14 cellular contexts compared by ENCODE assay signal in genomic region chr20:1371830-1372539, GRCh38. TPM values are rescaled to one million over a fixed set of nuclear protein-coding genes. Genes with fewer than 3 reads are reported as not detected.
DNase-seq lines count a peak whose midpoint lies in the region; ATAC-seq and TF ChIP-seq lines count a peak whose summit lies in the region.
"Had no signal": no experiment of that assay in that cellular context is flagged by ENCODE, and none has a peak within 500 bp of the region (broad histone marks: within the 10 kb centered on the region; RNA-seq: fewer than 3 reads in every experiment).

No MANE protein-coding gene starts in this region.

- intact Hi-C loops in MCF 10A (cut with micrococcal nuclease) = loop anchor here (10.0 kb wide), 1 partner anchor 63 kb away; no protein-coding TSS in a partner anchor
- intact Hi-C loops in mammary epithelial cell (cut with micrococcal nuclease) = loop anchor here (2.0 kb wide), 1 partner anchor 59 kb away; no protein-coding TSS in a partner anchor
- intact Hi-C loops in lower lobe of right lung (cut with DNase I) = no loop called here
- intact Hi-C loops in dorsolateral prefrontal cortex (cut with DNase I) = loop anchor here in 1 of 2 donors (2.0 to 5.0 kb wide), 2 partner anchors 21 to 45 kb away; partner anchors contain the start of genes FKBP1A and SDCBP2
- intact Hi-C loops in Caco-2 (cut with micrococcal nuclease; ENCODE audit: unreplicated experiment) = no loop called here

- peaks cover 35% of the 10 kb centered on the region for H3K36me3 ChIP-seq in mammary epithelial cell (ENCODE audit: insufficient read depth, low read length)
- peaks cover 79% of the 10 kb centered on the region for H3K36me3 ChIP-seq in lower lobe of right lung
- peaks cover 0 to 45% (median 32%) of the 10 kb centered on the region in 5 donors for H3K36me3 ChIP-seq in subcutaneous abdominal adipose tissue (ENCODE audit: control insufficient read depth in 5 of 5, insufficient read depth in 5 of 5, low read length in 5 of 5)
- peaks cover 3% of the 10 kb centered on the region; the same call in 1 of the 2 replicates for H3K36me3 ChIP-seq in Caco-2 (ENCODE audit: control insufficient read depth, insufficient read depth, low read length)

- H3K4me2 ChIP-seq in mammary epithelial cell (ENCODE audit: insufficient read depth, low read depth, low read length) = no peak overlapping the region

- peak overlapping the region; percentile 71 for H3K27ac Mint-ChIP-seq in MCF 10A (ENCODE audit: low read depth, unreplicated experiment)
- no peak overlapping the region for H3K27ac Mint-ChIP-seq in Caco-2 (ENCODE audit: unreplicated experiment)
- H3K27ac Mint-ChIP-seq: progenitor cell of endocrine pancreas had no signal

- 60% methylated on average over 4 of the region's 5 CpGs for WGBS in mammary epithelial cell (ENCODE audit: low coverage, missing lambda C conversion rate)

- DNase-seq in MCF 10A (ENCODE audit: unreplicated experiment) (no peak), mammary epithelial cell (no peak), lower lobe of right lung (no peak), SKM-1 treated with dmso at 0.1 percent for 144 hours (lab: John Stamatoyannopoulos, UW; ENCODE audit: unreplicated experiment) (no peak), dorsolateral prefrontal cortex (no peak), Caco-2 (no peak)
- DNase-seq: DMS 273 treated with DMSO at 0.1 percent for 48 hours, Kasumi-1, mucosa of descending colon, NCI-H187, NCI-H524 had no signal

- no TSS peak for BruUV-seq in MCF 10A (replicated peaks; lab: Mats Ljungman, UMichigan)
- no TSS peak for BruUV-seq in mammary epithelial cell (replicated peaks; lab: Mats Ljungman, UMichigan)
- BruUV-seq in Caco-2 (replicated peaks; lab: Mats Ljungman, UMichigan) = no TSS peak

- H3K9ac ChIP-seq in mammary epithelial cell (ENCODE audit: insufficient read depth, low read length) = no peak overlapping the region
- H3K9ac ChIP-seq in subcutaneous abdominal adipose tissue (ENCODE audit: low read length in 5 of 5) = no peak overlapping the region

- H3K9me3 Mint-ChIP-seq in MCF 10A (ENCODE audit: unreplicated experiment) = no peaks in the 10 kb centered on the region
- peaks cover 6% of the 10 kb centered on the region for H3K9me3 Mint-ChIP-seq in Caco-2 (ENCODE audit: unreplicated experiment)

- dilution Hi-C loops in mammary epithelial cell (cut with HindIII; ENCODE audit: low sequenced_read_pairs) = no loop called here

- peaks cover 86% of the 10 kb centered on the region for H3K36me3 Mint-ChIP-seq in MCF 10A (ENCODE audit: insufficient read depth, unreplicated experiment)
- peaks cover 60% of the 10 kb centered on the region for H3K36me3 Mint-ChIP-seq in Caco-2 (ENCODE audit: insufficient read depth, unreplicated experiment)

- peaks cover under 1% of the 10 kb centered on the region for H4K20me1 ChIP-seq in mammary epithelial cell (ENCODE audit: insufficient read depth, low read length)

- POLR2A ChIA-PET in MCF 10A (lab: Yijun Ruan, JAX) (interaction anchor here (0.7 to 1.6 kb wide), 5 partner anchors 16 to 909 kb away, joined by 3 to 6 read pairs (median 3); partner anchors contain the start of gene SDCBP2), Caco-2 (lab: Charles Lee) (no interaction called here)

- H3K4me1 Mint-ChIP-seq in MCF 10A (ENCODE audit: insufficient read depth, unreplicated experiment) (peaks cover 25% of the 10 kb centered on the region), Caco-2 (ENCODE audit: low read depth, unreplicated experiment) (peaks cover 9% of the 10 kb centered on the region)

- H3K4me1 ChIP-seq in mammary epithelial cell (ENCODE audit: insufficient read depth, low read length) = peaks cover 52% of the 10 kb centered on the region
- peaks cover 80% of the 10 kb centered on the region for H3K4me1 ChIP-seq in lower lobe of right lung
- H3K4me1 ChIP-seq in subcutaneous abdominal adipose tissue (ENCODE audit: control insufficient read depth in 5 of 5, insufficient read depth in 5 of 5, low read length in 5 of 5) = peaks cover 32 to 78% (median 52%) of the 10 kb centered on the region in 5 donors
- H3K4me1 ChIP-seq in Caco-2 = no peaks in the 10 kb centered on the region

- H2AFZ ChIP-seq in mammary epithelial cell (ENCODE audit: low read depth, low read length) = no peak overlapping the region

- in situ Hi-C loops in mammary epithelial cell (cut with MboI; ENCODE audit: low sequenced_read_pairs in 2 of 2) = no loop called here

- peak; percentile 40 to 66 for ATAC-seq in lower lobe of right lung
- ATAC-seq: mucosa of descending colon had no signal

- H3K27me3 ChIP-seq in mammary epithelial cell (ENCODE audit: insufficient read depth, low read length) (no peaks in the 10 kb centered on the region), lower lobe of right lung (ENCODE audit: low read depth) (no peaks in the 10 kb centered on the region), subcutaneous abdominal adipose tissue (ENCODE audit: control insufficient read depth in 5 of 5, insufficient read depth in 4 of 5, low read length in 5 of 5) (no peaks in the 10 kb centered on the region), dorsolateral prefrontal cortex (no peaks in the 10 kb centered on the region), Caco-2 (replicated peaks; ENCODE audit: control insufficient read depth, insufficient read depth, low read length) (no peaks in the 10 kb centered on the region)

- H3K4me3 ChIP-seq in mammary epithelial cell (replicated peaks in 1 of 3; ENCODE audit: insufficient read depth in 1 of 3, low read depth in 2 of 3, low read length in 3 of 3) = no peak overlapping the region
- no peak overlapping the region for H3K4me3 ChIP-seq in lower lobe of right lung
- no peak overlapping the region for H3K4me3 ChIP-seq in subcutaneous abdominal adipose tissue (ENCODE audit: low read depth in 1 of 5, low read length in 5 of 5)
- no peak overlapping the region for H3K4me3 ChIP-seq in dorsolateral prefrontal cortex
- H3K4me3 ChIP-seq in Caco-2 (ENCODE audit: low read depth, low read length) = no peak overlapping the region
- H3K4me3 ChIP-seq: mucosa of descending colon had no signal

- H3K79me2 ChIP-seq in mammary epithelial cell (ENCODE audit: insufficient read depth, low read length) = peaks cover 89% of the 10 kb centered on the region

- H3K27me3 Mint-ChIP-seq in MCF 10A (ENCODE audit: insufficient read depth, unreplicated experiment) (no peaks in the 10 kb centered on the region), Caco-2 (ENCODE audit: insufficient read depth, unreplicated experiment) (no peaks in the 10 kb centered on the region)
- H3K27me3 Mint-ChIP-seq: progenitor cell of endocrine pancreas had no signal

- TF ChIP-seq CTCF in MCF 10A (IDR thresholded peaks at IDR 0.05; ENCODE audit: unreplicated experiment) = no peak
- no peak for TF ChIP-seq CTCF in mammary epithelial cell (conservative IDR thresholded peaks at IDR 0.05 in 1 of 2, IDR thresholded peaks at IDR 0.05 in 1 of 2; ENCODE audit: extremely low read depth in 1 of 2, insufficient read depth in 1 of 2, low read depth in 1 of 2, low read length in 2 of 2)
- no peak for TF ChIP-seq CTCF in VCaP (conservative IDR thresholded peaks at IDR 0.05)
- no peak for TF ChIP-seq CTCF in lower lobe of right lung (IDR thresholded peaks at IDR 0.05)
- no peak for TF ChIP-seq CTCF in dorsolateral prefrontal cortex (IDR thresholded peaks at IDR 0.05 in 54 of 56, conservative IDR thresholded peaks at IDR 0.05 in 2 of 56; ENCODE audit: low read depth in 1 of 56, partially characterized antibody in 56 of 56)
- no peak for TF ChIP-seq CTCF in Caco-2 (IDR thresholded peaks at IDR 0.05; ENCODE audit: insufficient read depth in 1 of 2, low read depth in 1 of 2, low read length in 1 of 2, severe bottlenecking in 1 of 2, unreplicated experiment in 1 of 2)

- H3K9me3 ChIP-seq in mammary epithelial cell (replicated peaks; ENCODE audit: insufficient read depth, low read length) = no peaks in the 10 kb centered on the region
- H3K9me3 ChIP-seq in lower lobe of right lung = no peaks in the 10 kb centered on the region
- peaks cover 0 to 4% (median 0%) of the 10 kb centered on the region in 5 donors for H3K9me3 ChIP-seq in subcutaneous abdominal adipose tissue (ENCODE audit: control insufficient read depth in 5 of 5, low read length in 5 of 5)
- H3K9me3 ChIP-seq in Caco-2 = no peaks in the 10 kb centered on the region
- H3K9me3 ChIP-seq: mucosa of descending colon had no signal

- H3K4me3 Mint-ChIP-seq in MCF 10A (ENCODE audit: unreplicated experiment) (no peak overlapping the region), Caco-2 (ENCODE audit: unreplicated experiment) (no peak overlapping the region)

- CTCF ChIA-PET in MCF 10A (lab: Yijun Ruan, JAX) (interaction anchor here (1.1 to 1.8 kb wide), 3 partner anchors 10 to 96 kb away, joined by 3 to 7 read pairs (median 4); no protein-coding TSS in a partner anchor), mammary epithelial cell (lab: Charles Lee; ENCODE audit: low non-redundant PET) (interaction anchor here (0.6 kb wide), 1 partner anchor 132 kb away, joined by 3 read pairs; no protein-coding TSS in a partner anchor), Caco-2 (lab: Charles Lee) (no interaction called here)

- H3K27ac ChIP-seq in mammary epithelial cell (ENCODE audit: insufficient read depth, low read depth, low read length) = no peak overlapping the region
- peak overlapping the region; percentile 80 for H3K27ac ChIP-seq in VCaP
- peak overlapping the region; percentile 43 for H3K27ac ChIP-seq in lower lobe of right lung
- H3K27ac ChIP-seq in subcutaneous abdominal adipose tissue (ENCODE audit: low read depth, low read length) = peak overlapping the region; percentile 87
- peak overlapping the region in 18 of 59 donors; percentile 1 to 70 (median 32) for H3K27ac ChIP-seq in dorsolateral prefrontal cortex

RNA-seq across cellular contexts. Expression of gene FKBP1A, which starts 20.9 kb away (rescaled TPM):
- total RNA-seq in MCF 10A (2022) (209 and 217 TPM in 2 replicates), mammary epithelial cell (100 to 1,000 TPM; 139 to 425 TPM), lower lobe of right lung (291 TPM), dorsolateral prefrontal cortex (100 to 1,000 TPM; 106 to 317 (median 196) TPM), Caco-2 (2022) (220 and 228 TPM in 2 replicates)
- 522 TPM for polyA plus RNA-seq in mammary epithelial cell
- polyA minus RNA-seq in mammary epithelial cell = 1,454 TPM

RNA-seq across cellular contexts. Expression of gene SDCBP2, which starts 43.0 kb away (rescaled TPM):
- total RNA-seq in MCF 10A (2022) (8.3 and 11.8 TPM in 2 replicates), mammary epithelial cell (10 to 100 TPM in 1 of 2 donors, 1 to 10 TPM in 1; 9.1 to 13.8 TPM), lower lobe of right lung (10.8 TPM), dorsolateral prefrontal cortex (10 to 100 TPM in 118 of 120 experiments, 1 to 10 TPM in 2; 6.5 to 34.6 (median 21.2) TPM), Caco-2 (2022) (1.4 and 2.0 TPM in 2 replicates)
- polyA plus RNA-seq in mammary epithelial cell = 22.2 TPM
- polyA minus RNA-seq in mammary epithelial cell = not detected

Comparison
In these comparisons a context has a peak if more than half of its experiments do, and no peak if none do; other contexts are left out.
1. intact Hi-C loops: an anchor here in MCF 10A (10.0 kb wide) and mammary epithelial cell (2.0 kb wide); none called in lower lobe of right lung and Caco-2.